In genomic region chr15:94709319-94709718, GRCh38 we compare ENCODE assay signal across 20 cellular contexts.
"Had no signal": no experiment of that assay in that cellular context is flagged by ENCODE, and none has a peak within 500 bp of the region (broad histone marks: within the 10 kb centered on the region; RNA-seq: fewer than 3 reads in every experiment).

No MANE protein-coding gene starts in this region.

- H3K4me2 ChIP-seq: SK-N-SH had no signal

- DNase-seq: KBM-7, MV-4-11, NCI-H1048, NCI-H1105, NCI-H1417, NCI-H1436 treated with DMSO at 0.1 percent for 48 hours, NCI-H1694, NCI-H187 treated with DMSO at 0.1 percent for 48 hours, NCI-H2029 treated with DMSO at 0.1 percent for 48 hours, NCI-H2171 treated with DMSO at 0.1 percent for 48 hours, NCI-H345, NCI-H446 treated with DMSO at 0.1 percent for 48 hours, NCI-H510A treated with DMSO at 0.1 percent for 48 hours, NCI-H526, NCI-H748 treated with DMSO at 0.1 percent for 48 hours, SHP77, SK-N-SH, SW 1271 had no signal

- H3K9me3 ChIP-seq: SK-N-SH had no signal

- H3K9ac ChIP-seq: SK-N-SH had no signal

- ATAC-seq: Panc1 had no signal

- H3K27ac ChIP-seq: RWPE1 had no signal
